In the genomic region with DNA sequence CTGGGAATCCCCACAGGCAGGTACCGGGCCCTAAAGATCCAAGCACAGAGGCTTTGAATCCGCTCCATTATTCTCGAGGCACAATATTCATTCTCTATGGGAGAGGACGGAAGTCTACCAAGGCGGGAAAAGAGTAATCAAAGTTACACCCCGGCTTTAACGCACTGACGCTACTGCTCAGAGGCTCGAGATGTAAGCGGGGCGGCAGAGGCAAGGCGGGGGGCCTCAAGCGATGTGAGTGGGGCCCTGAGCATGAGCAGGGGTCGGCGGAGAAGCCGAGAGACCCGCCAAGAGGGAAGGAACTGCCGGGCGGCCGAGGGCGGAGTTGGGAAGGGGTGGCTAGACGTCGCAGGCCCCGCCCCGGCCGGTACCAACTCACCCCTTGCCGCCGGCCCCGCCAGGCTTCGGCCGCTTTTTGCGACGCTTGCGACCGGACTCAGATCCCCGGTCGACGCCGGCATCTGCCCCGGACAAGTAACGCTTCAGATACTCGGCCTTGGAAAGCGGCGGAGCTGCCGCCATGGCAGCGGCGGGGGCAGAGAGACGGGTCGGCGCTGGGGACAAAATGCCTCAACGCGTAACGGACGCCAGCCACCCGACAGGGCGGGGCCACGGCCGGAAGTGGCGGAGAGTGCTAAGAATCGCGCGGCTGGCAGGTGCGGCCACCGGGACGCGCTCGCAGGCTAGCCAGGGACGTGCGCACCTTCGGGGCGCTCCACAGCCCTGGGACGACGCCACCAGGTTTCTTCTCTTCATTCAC, we compare ENCODE assay signal across 8 cellular contexts. TPM values are rescaled to one million over a fixed set of nuclear protein-coding genes. Genes with fewer than 3 reads are reported as not detected.
DNase-seq lines count a peak whose midpoint lies in the region; ATAC-seq and TF ChIP-seq lines count a peak whose summit lies in the region.

A gene with protein sequence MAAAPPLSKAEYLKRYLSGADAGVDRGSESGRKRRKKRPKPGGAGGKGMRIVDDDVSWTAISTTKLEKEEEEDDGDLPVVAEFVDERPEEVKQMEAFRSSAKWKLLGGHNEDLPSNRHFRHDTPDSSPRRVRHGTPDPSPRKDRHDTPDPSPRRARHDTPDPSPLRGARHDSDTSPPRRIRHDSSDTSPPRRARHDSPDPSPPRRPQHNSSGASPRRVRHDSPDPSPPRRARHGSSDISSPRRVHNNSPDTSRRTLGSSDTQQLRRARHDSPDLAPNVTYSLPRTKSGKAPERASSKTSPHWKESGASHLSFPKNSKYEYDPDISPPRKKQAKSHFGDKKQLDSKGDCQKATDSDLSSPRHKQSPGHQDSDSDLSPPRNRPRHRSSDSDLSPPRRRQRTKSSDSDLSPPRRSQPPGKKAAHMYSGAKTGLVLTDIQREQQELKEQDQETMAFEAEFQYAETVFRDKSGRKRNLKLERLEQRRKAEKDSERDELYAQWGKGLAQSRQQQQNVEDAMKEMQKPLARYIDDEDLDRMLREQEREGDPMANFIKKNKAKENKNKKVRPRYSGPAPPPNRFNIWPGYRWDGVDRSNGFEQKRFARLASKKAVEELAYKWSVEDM (minus strand): TSS at position 545 of the 760 bp plus-strand sequence. CDS start 23 bp downstream, at position 522.

- H3K27ac ChIP-seq in Panc1 (ENCODE audit: low read length) (peak within 1 kb of the TSS; percentile 99), muscle layer of duodenum (ENCODE audit: low read length) (peak within 1 kb of the TSS; percentile 74)

- DNase-seq in DMS153 (lab: John Stamatoyannopoulos, UW) (peak; percentile 74), Panc1 (ENCODE audit: low read depth, low spot score) (no peak)
- DNase-seq in activated T-cell treated with anti-CD3 and anti-CD28 coated beads, Interleukin-2, amount 50 U/mL, for 4 hours: peak; percentile 91
- peak; percentile 86 to 87 for DNase-seq in stimulated activated CD8-positive, alpha-beta memory T cell treated with anti-CD3 and anti-CD28 coated beads, Interleukin-7, amount 100 ng/mL, for 48 hours (ENCODE audit: extremely low read depth in 1 of 2, low read depth in 1 of 2)

- H3K27me3 Mint-ChIP-seq in activated T-cell treated with anti-CD3 and anti-CD28 coated beads, Interleukin-2, amount 50 U/mL, for 4 hours (ENCODE audit: low read depth): no peaks in the 10 kb centered on the region

- peak; percentile 24; the same call in 1 of the 2 replicates for TF ChIP-seq EP300 in Ishikawa (IDR thresholded peaks at IDR 0.05; ENCODE audit: borderline replicate concordance)

- POLR2A ChIA-PET in Panc1 (lab: Charles Lee): interaction anchor here (1.7 kb wide), 1 partner anchor 14 kb away, joined by 3 read pairs; no protein-coding TSS in a partner anchor

- H3K9me3 ChIP-seq in Panc1 (ENCODE audit: control insufficient read depth, insufficient read depth, low read depth, low read length): no peaks in the 10 kb centered on the region
- no peaks in the 10 kb centered on the region for H3K9me3 ChIP-seq in muscle layer of duodenum (ENCODE audit: control insufficient read depth in 1 of 2, low read length in 2 of 2)

- H3K36me3 ChIP-seq in Panc1 (ENCODE audit: control insufficient read depth, insufficient read depth, low read length) (peaks cover 12% of the 10 kb centered on the region), muscle layer of duodenum (ENCODE audit: control insufficient read depth in 1 of 2, insufficient read depth in 2 of 2, low read length in 2 of 2) (peaks cover 17 to 18% of the 10 kb centered on the region in 2 donors)

- ATAC-seq in GM21529 (IDR thresholded peaks at IDR 0.05; ENCODE audit: unreplicated experiment): peak; percentile 85
- peak; percentile 95 for ATAC-seq in Panc1
- ATAC-seq in activated T-cell treated with anti-CD3 and anti-CD28 coated beads, Interleukin-2, amount 50 U/mL, for 4 hours: peak; percentile 90 to 92
- peak; percentile 94 for ATAC-seq in esophagus mucosa

- H3K4me3 ChIP-seq in Panc1 (ENCODE audit: low read depth in 2 of 2, low read length in 2 of 2) (peak within 1 kb of the TSS; percentile 90 to 96), muscle layer of duodenum (ENCODE audit: low read depth in 1 of 2, low read length in 2 of 2) (peak within 1 kb of the TSS; percentile 85 to 96)

- H3K36me3 Mint-ChIP-seq in activated T-cell treated with anti-CD3 and anti-CD28 coated beads, Interleukin-2, amount 50 U/mL, for 4 hours (ENCODE audit: insufficient read depth): peaks cover 19% of the 10 kb centered on the region

- no peak for TF ChIP-seq CTCF in Panc1 (IDR thresholded peaks at IDR 0.05)

- BruUV-seq in Panc1 (replicated peaks; lab: Mats Ljungman, UMichigan): no TSS peak

- TF ChIP-seq RAD21 in Ishikawa (IDR thresholded peaks at IDR 0.05; ENCODE audit: low read depth): no peak; the same call in 1 of the 2 replicates

- no peaks in the 10 kb centered on the region for H3K9me3 Mint-ChIP-seq in activated T-cell treated with anti-CD3 and anti-CD28 coated beads, Interleukin-2, amount 50 U/mL, for 4 hours

- intact Hi-C loops in Panc1 (cut with micrococcal nuclease; ENCODE audit: unreplicated experiment): no loop called here

- peak within 1 kb of the TSS; percentile 98 for H3K4me3 Mint-ChIP-seq in activated T-cell treated with anti-CD3 and anti-CD28 coated beads, Interleukin-2, amount 50 U/mL, for 4 hours

- in situ Hi-C loops in Panc1 (cut with HindIII; ENCODE audit: low pct_unique_long_range_greater_than_20kb, low sequenced_read_pairs): no loop called here

- CTCF ChIA-PET in Panc1 (lab: Charles Lee): interaction anchor here (1.2 kb wide), 1 partner anchor 17 kb away, joined by 4 read pairs; no protein-coding TSS in a partner anchor

- no peaks in the 10 kb centered on the region for H3K27me3 ChIP-seq in Panc1 (ENCODE audit: control insufficient read depth, insufficient read depth, low read length)
- no peaks in the 10 kb centered on the region for H3K27me3 ChIP-seq in muscle layer of duodenum (ENCODE audit: low read depth, low read length)

- H3K4me1 Mint-ChIP-seq in activated T-cell treated with anti-CD3 and anti-CD28 coated beads, Interleukin-2, amount 50 U/mL, for 4 hours (ENCODE audit: low read depth): peaks cover 45% of the 10 kb centered on the region

- H3K4me1 ChIP-seq in Panc1 (ENCODE audit: control insufficient read depth, insufficient read depth, low read length) (peaks cover 20% of the 10 kb centered on the region), muscle layer of duodenum (ENCODE audit: control insufficient read depth in 1 of 2, insufficient read depth in 2 of 2, low read length in 2 of 2) (peaks cover 7 to 20% of the 10 kb centered on the region in 2 donors)

TF ChIP-seq in Ishikawa, 13 proteins besides CTCF, POLR2A, EP300 and RAD21:
- no peak; the same call in 1 of the 2 replicates for TF ChIP-seq ZBTB7A (IDR thresholded peaks at IDR 0.05; ENCODE audit: low read depth)
- TF ChIP-seq, protein P1, sequence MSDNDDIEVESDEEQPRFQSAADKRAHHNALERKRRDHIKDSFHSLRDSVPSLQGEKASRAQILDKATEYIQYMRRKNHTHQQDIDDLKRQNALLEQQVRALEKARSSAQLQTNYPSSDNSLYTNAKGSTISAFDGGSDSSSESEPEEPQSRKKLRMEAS (IDR thresholded peaks at IDR 0.05): peak; percentile 93
- TF ChIP-seq CREB1 (IDR thresholded peaks at IDR 0.05; ENCODE audit: low read depth): 0 out of 2 replicates have a peak, but pooled peaks have one; percentile 32
- no peak for TF ChIP-seq CEBPB (IDR thresholded peaks at IDR 0.05)
- TF ChIP-seq TCF12 (IDR thresholded peaks at IDR 0.05; ENCODE audit: low read depth): 0 out of 2 replicates have a peak, but pooled peaks have one; percentile 20
- TF ChIP-seq FOXM1 (IDR thresholded peaks at IDR 0.05; ENCODE audit: borderline replicate concordance, low read depth): no peak
- TF ChIP-seq TAF1 (IDR thresholded peaks at IDR 0.05; ENCODE audit: low read depth): peak; percentile 91
- peak; percentile 68; the same call in 1 of the 2 replicates for TF ChIP-seq EGR1 (IDR thresholded peaks at IDR 0.05)
- TF ChIP-seq, protein P2, sequence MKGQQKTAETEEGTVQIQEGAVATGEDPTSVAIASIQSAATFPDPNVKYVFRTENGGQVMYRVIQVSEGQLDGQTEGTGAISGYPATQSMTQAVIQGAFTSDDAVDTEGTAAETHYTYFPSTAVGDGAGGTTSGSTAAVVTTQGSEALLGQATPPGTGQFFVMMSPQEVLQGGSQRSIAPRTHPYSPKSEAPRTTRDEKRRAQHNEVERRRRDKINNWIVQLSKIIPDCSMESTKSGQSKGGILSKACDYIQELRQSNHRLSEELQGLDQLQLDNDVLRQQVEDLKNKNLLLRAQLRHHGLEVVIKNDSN (IDR thresholded peaks at IDR 0.05): peak; percentile 37; the same call in 1 of the 2 replicates
- TF ChIP-seq, protein P3, sequence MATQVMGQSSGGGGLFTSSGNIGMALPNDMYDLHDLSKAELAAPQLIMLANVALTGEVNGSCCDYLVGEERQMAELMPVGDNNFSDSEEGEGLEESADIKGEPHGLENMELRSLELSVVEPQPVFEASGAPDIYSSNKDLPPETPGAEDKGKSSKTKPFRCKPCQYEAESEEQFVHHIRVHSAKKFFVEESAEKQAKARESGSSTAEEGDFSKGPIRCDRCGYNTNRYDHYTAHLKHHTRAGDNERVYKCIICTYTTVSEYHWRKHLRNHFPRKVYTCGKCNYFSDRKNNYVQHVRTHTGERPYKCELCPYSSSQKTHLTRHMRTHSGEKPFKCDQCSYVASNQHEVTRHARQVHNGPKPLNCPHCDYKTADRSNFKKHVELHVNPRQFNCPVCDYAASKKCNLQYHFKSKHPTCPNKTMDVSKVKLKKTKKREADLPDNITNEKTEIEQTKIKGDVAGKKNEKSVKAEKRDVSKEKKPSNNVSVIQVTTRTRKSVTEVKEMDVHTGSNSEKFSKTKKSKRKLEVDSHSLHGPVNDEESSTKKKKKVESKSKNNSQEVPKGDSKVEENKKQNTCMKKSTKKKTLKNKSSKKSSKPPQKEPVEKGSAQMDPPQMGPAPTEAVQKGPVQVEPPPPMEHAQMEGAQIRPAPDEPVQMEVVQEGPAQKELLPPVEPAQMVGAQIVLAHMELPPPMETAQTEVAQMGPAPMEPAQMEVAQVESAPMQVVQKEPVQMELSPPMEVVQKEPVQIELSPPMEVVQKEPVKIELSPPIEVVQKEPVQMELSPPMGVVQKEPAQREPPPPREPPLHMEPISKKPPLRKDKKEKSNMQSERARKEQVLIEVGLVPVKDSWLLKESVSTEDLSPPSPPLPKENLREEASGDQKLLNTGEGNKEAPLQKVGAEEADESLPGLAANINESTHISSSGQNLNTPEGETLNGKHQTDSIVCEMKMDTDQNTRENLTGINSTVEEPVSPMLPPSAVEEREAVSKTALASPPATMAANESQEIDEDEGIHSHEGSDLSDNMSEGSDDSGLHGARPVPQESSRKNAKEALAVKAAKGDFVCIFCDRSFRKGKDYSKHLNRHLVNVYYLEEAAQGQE (IDR thresholded peaks at IDR 0.05; ENCODE audit: low read depth): no peak
- TF ChIP-seq TEAD4 (IDR thresholded peaks at IDR 0.05): peak; percentile 34; the same call in 1 of the 2 replicates
- peak; percentile 93 for TF ChIP-seq YY1 (IDR thresholded peaks at IDR 0.05; ENCODE audit: low read depth)
- TF ChIP-seq NFIC (IDR thresholded peaks at IDR 0.05): no peak

RNA-seq across cellular contexts. Expression of the gene that starts here (rescaled TPM):
- total RNA-seq in Panc1 (2021; ENCODE audit: unreplicated experiment) (30.0 TPM), esophagus mucosa (9.1 TPM)
- 20.6 TPM for polyA plus RNA-seq in Panc1 (2012; ENCODE audit: insufficient read length)
- 10 to 100 TPM; 26.3 to 28.5 (median 27.7) TPM for total RNA-seq in activated T-cell treated with anti-CD3 and anti-CD28 coated beads, Interleukin-2, amount 50 U/mL, for 4 hours
